22 cellular contexts compared by ENCODE assay signal in the genomic region with DNA sequence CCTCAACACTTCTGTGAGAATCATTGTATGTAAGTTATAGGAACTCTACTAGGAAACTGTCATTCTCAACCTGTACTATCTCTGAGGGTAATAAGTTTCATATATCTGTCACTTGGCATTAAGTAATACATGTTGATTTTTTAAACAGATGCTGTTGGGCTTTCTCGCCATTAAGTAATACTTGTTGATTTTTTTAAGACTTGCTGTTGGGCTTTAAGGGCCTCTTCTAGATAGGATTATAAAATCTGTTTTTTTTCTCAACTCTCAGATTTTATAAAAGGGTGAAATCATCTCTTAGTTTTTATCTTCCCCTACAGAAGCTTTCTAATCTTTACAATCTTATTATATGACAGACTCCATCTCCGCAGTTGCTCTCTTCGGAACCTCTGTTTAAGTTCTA.
"Had no signal": no experiment of that assay in that cellular context is flagged by ENCODE, and none has a peak within 500 bp of the region (broad histone marks: within the 10 kb centered on the region; RNA-seq: fewer than 3 reads in every experiment).

No MANE protein-coding gene starts in this region.

- H3K9me3 Mint-ChIP-seq: activated CD4-positive, alpha-beta memory T cell treated with anti-CD3 and anti-CD28 coated beads, Interleukin-2, amount 10 ng/mL, durations not matched to agents 7 days and 5 days; activated T-cell treated with anti-CD3 and anti-CD28 coated beads, Interleukin-2, amount 50 U/mL, for 4 hours; natural killer cell; neural progenitor cell; T-helper 1 cell treated with Interleukin-12 subunit alpha and Interleukin-12 subunit beta and Interleukin-4 antibody, amounts not matched to agents 30 μg/mL and 1 μg/mL, for 36 hours had no signal

- H3K4me3 Mint-ChIP-seq: activated CD4-positive, alpha-beta memory T cell treated with anti-CD3 and anti-CD28 coated beads, Interleukin-2, amount 10 ng/mL, durations not matched to agents 7 days and 5 days; activated CD4-positive, alpha-beta T cell treated with anti-CD3 and anti-CD28 coated beads, Interleukin-2, amount 10 ng/mL, durations not matched to agents 7 days and 5 days; activated T-cell treated with anti-CD3 and anti-CD28 coated beads, Interleukin-2, amount 50 U/mL, for 4 hours; natural killer cell; neural progenitor cell; T-helper 1 cell treated with Interleukin-12 subunit alpha and Interleukin-12 subunit beta and Interleukin-4 antibody, amounts not matched to agents 30 μg/mL and 1 μg/mL, for 36 hours had no signal

- ATAC-seq: activated naive CD4-positive, alpha-beta T cell treated with anti-CD3 and anti-CD28 coated beads, Interleukin-2, amount 50 U/mL, for 72 hours; activated T-cell treated with anti-CD3 and anti-CD28 coated beads, Interleukin-2, amount 50 U/mL, for 4 hours; foreskin keratinocyte; heart right ventricle; left lung; lower lobe of right lung; natural killer cell had no signal

- H3K27ac Mint-ChIP-seq: activated CD4-positive, alpha-beta memory T cell treated with anti-CD3 and anti-CD28 coated beads, Interleukin-2, amount 10 ng/mL, durations not matched to agents 7 days and 5 days; activated CD4-positive, alpha-beta T cell treated with anti-CD3 and anti-CD28 coated beads, Interleukin-2, amount 10 ng/mL, durations not matched to agents 7 days and 5 days; activated naive CD4-positive, alpha-beta T cell treated with anti-CD3 and anti-CD28 coated beads, Interleukin-2, amount 50 U/mL, for 72 hours; natural killer cell; neural progenitor cell; T-helper 1 cell treated with Interleukin-12 subunit alpha and Interleukin-12 subunit beta and Interleukin-4 antibody, amounts not matched to agents 30 μg/mL and 1 μg/mL, for 36 hours had no signal

- DNase-seq: activated CD4-positive, alpha-beta memory T cell treated with anti-CD3 and anti-CD28 coated beads, Interleukin-2, amount 10 ng/mL, durations not matched to agents 7 days and 5 days; activated CD4-positive, alpha-beta T cell treated with anti-CD3 and anti-CD28 coated beads for 1 hour; activated CD4-positive, alpha-beta T cell treated with anti-CD3 and anti-CD28 coated beads, Interleukin-2, amount 10 ng/mL, durations not matched to agents 7 days and 5 days; activated CD8-positive, alpha-beta memory T cell treated with anti-CD3 and anti-CD28 coated beads, Interleukin-2, amount 50 U/mL, for 48 hours; activated naive CD4-positive, alpha-beta T cell; activated T-cell treated with anti-CD3 and anti-CD28 coated beads, Interleukin-2, amount 50 U/mL, for 4 hours; dorsolateral prefrontal cortex; effector memory CD4-positive, alpha-beta T cell; foreskin keratinocyte; heart right ventricle; left lung; lower lobe of right lung; mesenchymal stem cell; natural killer cell; occipital lobe; spleen; stimulated activated naive CD4-positive, alpha-beta T cell treated with Interleukin-2 at 50 U/mL for 16 hours; T1000; WERI-Rb-1 had no signal

- H3K27me3 Mint-ChIP-seq: activated CD4-positive, alpha-beta memory T cell treated with anti-CD3 and anti-CD28 coated beads, Interleukin-2, amount 10 ng/mL, durations not matched to agents 7 days and 5 days; activated CD4-positive, alpha-beta T cell treated with anti-CD3 and anti-CD28 coated beads, Interleukin-2, amount 10 ng/mL, durations not matched to agents 7 days and 5 days had no signal
